In the genomic region with DNA sequence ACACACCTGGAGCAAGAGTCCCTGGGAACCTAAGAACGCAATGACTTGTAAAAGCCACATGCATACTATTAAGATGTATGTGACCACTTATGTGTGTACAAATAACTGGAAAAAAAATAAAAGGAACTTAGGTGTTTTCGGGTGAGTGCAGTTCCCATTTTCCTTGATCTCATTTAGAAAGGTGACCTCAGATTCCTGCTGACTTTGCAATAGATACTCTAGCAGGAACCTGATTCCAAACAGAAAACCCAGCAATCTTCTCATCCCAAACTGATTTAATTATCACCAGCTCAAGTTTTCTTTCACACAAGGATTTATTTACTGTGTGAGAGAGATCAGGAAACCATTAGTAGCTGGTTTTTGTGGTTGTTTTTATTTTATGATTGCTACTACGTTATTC, we compare ENCODE assay signal across 1 cellular context.
TF ChIP-seq lines count a peak whose summit lies in the region.

No MANE protein-coding gene starts in this region.

TF ChIP-seq in K562, 482 proteins besides CTCF, POLR2A, EP300 and RAD21 (continued from another document):
- TF ChIP-seq ZNF740 (CRISPR knock-in tag; IDR thresholded peaks at IDR 0.05) (no peak), ZNF740 (tag; IDR thresholded peaks at IDR 0.05) (no peak), HNRNPUL1 (IDR thresholded peaks at IDR 0.05; ENCODE audit: low read length) (no peak), REST (CRISPR knock-in tag; IDR thresholded peaks at IDR 0.05; ENCODE audit: low read depth) (no peak), ZEB2 (IDR thresholded peaks at IDR 0.05) (no peak), NCOA1 (IDR thresholded peaks at IDR 0.05; ENCODE audit: low read depth) (no peak), CHCHD3 (CRISPR knock-in tag; IDR thresholded peaks at IDR 0.05) (no peak), C11orf30 (IDR thresholded peaks at IDR 0.05; ENCODE audit: low read depth) (peak; percentile 47; the same call in 1 of the 2 replicates), MBD2 (IDR thresholded peaks at IDR 0.05; ENCODE audit: borderline replicate concordance, low read depth) (no peak), HLTF (IDR thresholded peaks at IDR 0.05) (no peak), ARID3A (IDR thresholded peaks at IDR 0.05; ENCODE audit: borderline replicate concordance, low read depth, low read length) (no peak), GATA2 (CRISPR knock-in tag; IDR thresholded peaks at IDR 0.05) (no peak), ZNF316 (IDR thresholded peaks at IDR 0.05) (peak; percentile 68), MAFK (IDR thresholded peaks at IDR 0.05; ENCODE audit: low read length) (0 out of 2 replicates have a peak, but pooled peaks have one; percentile 4), NR3C1 (CRISPR knock-in tag; IDR thresholded peaks at IDR 0.05) (no peak), ZC3H8 (IDR thresholded peaks at IDR 0.05) (no peak), RBM22 (IDR thresholded peaks at IDR 0.05; ENCODE audit: low read depth, low read length, poor library complexity, severe bottlenecking) (no peak), ETV1 (tag; conservative IDR thresholded peaks at IDR 0.05; ENCODE audit: low read depth) (no peak), MAFF (IDR thresholded peaks at IDR 0.05; ENCODE audit: low read length) (peak; percentile 48; the same call in 1 of the 2 replicates), KDM4B (IDR thresholded peaks at IDR 0.05; ENCODE audit: borderline replicate concordance in 2 of 2, low read depth in 1 of 2) (no peak), FOXJ2 (tag; IDR thresholded peaks at IDR 0.05) (no peak), ZNF12 (CRISPR knock-in tag; IDR thresholded peaks at IDR 0.05) (no peak), PHB (CRISPR knock-in tag; IDR thresholded peaks at IDR 0.05) (no peak), MAFG (tag; conservative IDR thresholded peaks at IDR 0.05) (peak; percentile 55; the same call in 1 of the 2 replicates), ZNF551 (CRISPR knock-in tag; IDR thresholded peaks at IDR 0.05) (no peak), ZNF507 (tag; conservative IDR thresholded peaks at IDR 0.05) (no peak), TARDBP (IDR thresholded peaks at IDR 0.05) (no peak), ZBTB7A (IDR thresholded peaks at IDR 0.05; ENCODE audit: borderline replicate concordance, control insufficient read depth, low read depth, low read length) (no peak)
- TF ChIP-seq, protein P1, sequence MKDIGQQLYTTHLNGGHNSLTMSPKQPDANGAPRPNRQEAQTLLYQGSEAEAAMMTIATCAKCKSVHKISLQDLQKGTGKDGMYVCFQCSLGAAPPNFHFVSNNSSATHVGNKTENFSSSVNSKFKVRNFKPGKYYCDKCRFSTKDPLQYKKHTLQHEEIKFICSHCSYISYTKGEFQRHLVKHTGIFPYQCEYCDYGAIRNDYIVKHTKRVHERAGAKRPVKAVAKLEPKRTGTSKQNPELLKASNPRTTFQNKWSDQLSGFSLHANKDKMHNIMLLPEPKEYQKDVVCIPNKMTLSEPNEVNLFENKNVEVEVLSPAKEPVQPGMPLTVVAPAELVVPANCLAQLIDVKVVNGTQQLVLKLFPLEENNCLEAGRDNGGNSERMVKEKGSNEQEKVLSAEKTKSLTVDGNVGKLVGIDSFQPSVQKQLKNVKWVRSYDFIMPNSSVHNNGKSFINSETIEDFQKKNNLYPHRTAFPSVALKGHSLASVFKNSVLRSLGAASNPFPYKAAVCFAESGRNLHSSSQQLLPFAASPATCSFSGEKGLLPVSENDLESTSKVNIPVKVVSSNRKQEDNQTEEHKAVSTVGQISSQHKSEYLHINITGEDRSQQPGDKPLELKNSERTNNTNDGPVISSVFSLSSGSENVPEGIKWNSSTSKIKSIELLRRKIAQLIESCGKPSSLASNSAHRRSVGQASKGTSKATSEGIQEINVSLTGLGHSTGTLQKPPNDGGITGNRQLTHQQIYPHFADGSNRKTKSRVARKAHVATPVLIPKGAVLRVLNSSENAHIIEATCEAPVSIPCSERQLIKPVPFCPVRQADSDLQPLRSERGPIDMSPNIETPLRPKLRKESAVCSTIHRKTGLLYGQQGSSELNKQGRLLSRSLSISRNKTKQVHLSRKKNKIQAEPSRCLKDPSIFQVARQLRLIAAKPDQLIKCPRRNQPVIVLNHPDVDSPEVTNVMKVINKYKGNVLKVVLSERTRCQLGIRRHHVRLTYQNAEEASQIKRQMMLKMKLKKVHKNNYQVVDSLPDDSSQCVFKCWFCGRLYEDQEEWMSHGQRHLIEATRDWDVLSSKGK (CRISPR knock-in tag; IDR thresholded peaks at IDR 0.05) = no peak
